In the genomic region with DNA sequence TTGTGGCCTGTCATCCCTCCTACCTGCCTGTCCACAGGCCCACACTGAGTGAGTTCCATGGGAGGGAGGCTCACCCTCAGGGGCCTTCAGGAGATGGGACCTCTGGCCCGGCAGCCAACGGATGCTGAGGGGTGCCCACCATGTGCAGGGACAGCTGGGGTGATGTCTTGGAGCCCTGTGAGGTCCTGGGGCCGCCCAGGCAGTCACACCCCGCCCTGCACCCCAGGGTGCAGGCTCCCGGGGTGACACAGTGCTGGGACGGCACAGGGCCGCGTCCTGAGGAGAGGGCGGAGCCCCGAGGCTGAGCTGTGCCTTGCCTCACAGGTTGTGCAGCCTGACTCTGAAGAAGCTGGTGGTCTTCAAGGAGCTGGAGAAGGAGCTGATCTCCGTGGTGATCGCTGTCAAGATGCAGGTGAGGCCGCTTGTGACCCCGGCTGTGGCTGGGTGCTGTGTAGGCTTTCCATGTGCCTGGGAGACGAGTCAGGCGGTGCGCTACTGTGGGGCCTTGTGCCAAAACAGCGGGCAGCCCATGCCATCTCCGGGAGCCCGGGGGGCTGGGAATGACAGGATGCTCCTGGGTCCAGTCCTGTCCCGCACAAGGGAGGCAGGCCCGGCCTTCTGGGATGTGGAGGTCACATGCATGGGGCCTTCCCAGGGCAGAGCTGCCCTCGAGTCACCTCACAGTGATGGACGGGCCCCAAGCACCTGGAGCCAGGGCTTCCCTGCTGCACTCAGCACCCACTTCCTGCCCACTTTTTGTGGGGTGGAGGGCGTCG, we compare ENCODE assay signal across 33 cellular contexts. TPM values are rescaled to one million over a fixed set of nuclear protein-coding genes. Genes with fewer than 3 reads are reported as not detected.
"Had no signal": no experiment of that assay in that cellular context is flagged by ENCODE, and none has a peak within 500 bp of the region (broad histone marks: within the 10 kb centered on the region; RNA-seq: fewer than 3 reads in every experiment).

No MANE protein-coding gene starts in this region.

- FAIRE-seq: islet of Langerhans, urothelium cell line had no signal

- H3K9me3 ChIP-seq: colonic mucosa, esophagus muscularis mucosa, gastroesophageal sphincter, lower lobe of right lung, right lobe of liver, testis, tibial artery had no signal

- H3K9me3 Mint-ChIP-seq: dendritic cell treated with granulocyte-macrophage colony-stimulating factor and Interleukin-4, amounts not matched to agents 40 ng/mL and 50 ng/mL, for 4 days had no signal

- DNase-seq: colonic mucosa; effector CD8-positive, alpha-beta T cell; endodermal cell; foreskin keratinocyte; kidney glomerular epithelial cell; left colon; left ventricle myocardium superior; lower lobe of right lung; naive thymus-derived CD8-positive, alpha-beta T cell; nephron progenitor cell; occipital lobe; stimulated activated CD4-positive, alpha-beta T cell treated with anti-CD3 and anti-CD28 coated beads, Interleukin-12 subunit alpha, Interleukin-12 subunit beta, amount 100 ng/mL, for 4 hours; stimulated activated CD4-positive, alpha-beta T cell treated with anti-CD3 and anti-CD28 coated beads, Interleukin-1b, Interleukin-23, amount 100 ng/mL, for 48 hours; stimulated activated CD4-positive, alpha-beta T cell treated with anti-CD3 and anti-CD28 coated beads, Interleukin-4, amount 100 ng/mL, for 1 hour; stimulated activated CD8-positive, alpha-beta memory T cell treated with anti-CD3 and anti-CD28 coated beads, Interleukin-4, amount 100 ng/mL, for 48 hours; stimulated activated naive CD4-positive, alpha-beta T cell; stimulated activated naive CD8-positive, alpha-beta T cell treated with anti-CD3 and anti-CD28 coated beads, Interleukin-15, amount 100 ng/mL, for 72 hours; testis; tibial artery had no signal

- H3K36me3 ChIP-seq: colonic mucosa, right lobe of liver had no signal

- ATAC-seq: foreskin keratinocyte; gastroesophageal sphincter; heart left ventricle; left colon; left ventricle myocardium superior; lower lobe of right lung; naive thymus-derived CD8-positive, alpha-beta T cell; stimulated activated naive CD8-positive, alpha-beta T cell treated with anti-CD3 and anti-CD28 coated beads, Interleukin-15, amount 100 ng/mL, for 72 hours had no signal

- H3K4me3 Mint-ChIP-seq: dendritic cell treated with granulocyte-macrophage colony-stimulating factor and Interleukin-4, amounts not matched to agents 40 ng/mL and 50 ng/mL, for 4 days; endodermal cell; naive thymus-derived CD8-positive, alpha-beta T cell; nephron progenitor cell; stimulated activated naive CD8-positive, alpha-beta T cell treated with anti-CD3 and anti-CD28 coated beads, Interleukin-15, amount 100 ng/mL, for 72 hours; type B pancreatic cell had no signal

- H3K27me3 ChIP-seq: colonic mucosa, esophagus muscularis mucosa, foreskin keratinocyte, gastroesophageal sphincter, heart left ventricle, hepatocyte, right lobe of liver, testis, tibial artery had no signal

- H3K4me1 ChIP-seq: colonic mucosa, foreskin keratinocyte, testis, tibial artery had no signal

- H3K27ac ChIP-seq: colonic mucosa, epithelial cell of prostate, esophagus muscularis mucosa, foreskin keratinocyte, gastroesophageal sphincter, heart left ventricle, hepatocyte, lower lobe of right lung, parathyroid adenoma, right lobe of liver, testis, tibial artery had no signal

- H3K27ac Mint-ChIP-seq: dendritic cell treated with granulocyte-macrophage colony-stimulating factor and Interleukin-4, amounts not matched to agents 40 ng/mL and 50 ng/mL, for 4 days; endodermal cell; nephron progenitor cell; stimulated activated naive CD8-positive, alpha-beta T cell treated with anti-CD3 and anti-CD28 coated beads, Interleukin-15, amount 100 ng/mL, for 72 hours; type B pancreatic cell had no signal

- H3K27me3 Mint-ChIP-seq: dendritic cell treated with granulocyte-macrophage colony-stimulating factor and Interleukin-4, amounts not matched to agents 40 ng/mL and 50 ng/mL, for 4 days; naive thymus-derived CD8-positive, alpha-beta T cell; progenitor cell of endocrine pancreas; stimulated activated naive CD8-positive, alpha-beta T cell treated with anti-CD3 and anti-CD28 coated beads, Interleukin-15, amount 100 ng/mL, for 72 hours; type B pancreatic cell had no signal

- H3K4me2 ChIP-seq: hepatocyte, smooth muscle cell had no signal

- H3K4me3 ChIP-seq: colonic mucosa, esophagus muscularis mucosa, gastroesophageal sphincter, heart left ventricle, hepatocyte, lower lobe of right lung, right lobe of liver, smooth muscle cell, testis, tibial artery had no signal

- H3K9ac ChIP-seq: parathyroid adenoma had no signal

- H2AFZ ChIP-seq: hepatocyte, parathyroid adenoma had no signal

RNA-seq across cellular contexts. Expression of a gene that starts 50.0 kb away (rescaled TPM):
- total RNA-seq: hepatocyte, mesenteric fat pad had no signal
